ENCODE assay signal across 14 cellular contexts in genomic region chr4:185480016-185480732, GRCh38. TPM values are rescaled to one million over a fixed set of nuclear protein-coding genes. Genes with fewer than 3 reads are reported as not detected.
DNase-seq lines count a peak whose midpoint lies in the region; ATAC-seq, FAIRE-seq and TF ChIP-seq lines count a peak whose summit lies in the region.
"Had no signal": no experiment of that assay in that cellular context is flagged by ENCODE, and none has a peak within 500 bp of the region (broad histone marks: within the 10 kb centered on the region; RNA-seq: fewer than 3 reads in every experiment).

No MANE protein-coding gene starts in this region.

- peak; percentile 34 for DNase-seq in activated CD4-positive, alpha-beta T cell treated with anti-CD3 and anti-CD28 coated beads, Interleukin-2, amount 10 ng/mL, durations not matched to agents 24 days and 14 days
- DNase-seq in activated CD4-positive, alpha-beta T cell treated with anti-CD3 and anti-CD28 coated beads for 48 hours = no peak
- DNase-seq in thoracic aorta (ENCODE audit: low spot score) = no peak
- no peak for DNase-seq in CD8-positive, alpha-beta T cell
- no peak for DNase-seq in pancreas
- DNase-seq: NCI-H526 had no signal

- 75 to 82% methylated on average over 15 of the region's 15 CpGs for WGBS in pancreas, 2 donors

- TF ChIP-seq CTCF in thoracic aorta (IDR thresholded peaks at IDR 0.05) = no peak
- TF ChIP-seq CTCF in CD8-positive, alpha-beta T cell (IDR thresholded peaks at IDR 0.05) = no peak
- no peak for TF ChIP-seq CTCF in pancreas (IDR thresholded peaks at IDR 0.05)

- H3K4me3 Mint-ChIP-seq in activated CD4-positive, alpha-beta T cell treated with anti-CD3 and anti-CD28 coated beads, Interleukin-2, amount 10 ng/mL, durations not matched to agents 24 days and 14 days = no peak overlapping the region
- no peak overlapping the region for H3K4me3 Mint-ChIP-seq in CD8-positive, alpha-beta T cell
- H3K4me3 Mint-ChIP-seq: brain had no signal

- peak overlapping the region; percentile 35 for H3K4me3 ChIP-seq in thoracic aorta
- H3K4me3 ChIP-seq in CD8-positive, alpha-beta T cell (ENCODE audit: low read depth, low read length) = no peak overlapping the region
- no peak overlapping the region for H3K4me3 ChIP-seq in pancreas
- H3K4me3 ChIP-seq: SJSA1 had no signal

- peak overlapping the region; percentile 1 to 68 for H3K27ac ChIP-seq in thoracic aorta
- no peak overlapping the region for H3K27ac ChIP-seq in CD8-positive, alpha-beta T cell (ENCODE audit: low read depth, low read length)
- no peak overlapping the region for H3K27ac ChIP-seq in pancreas
- H3K27ac ChIP-seq: SJSA1 had no signal

- intact Hi-C loops in activated CD4-positive, alpha-beta T cell treated with anti-CD3 and anti-CD28 coated beads, Interleukin-2, amount 10 ng/mL, durations not matched to agents 24 days and 14 days (cut with micrococcal nuclease) = no loop called here
- intact Hi-C loops in CD8-positive, alpha-beta T cell (cut with DNase I, micrococcal nuclease) = no loop called here
- intact Hi-C loops in pancreas (cut with DNase I) = no loop called here

- no peaks in the 10 kb centered on the region for H3K9me3 Mint-ChIP-seq in activated CD4-positive, alpha-beta T cell treated with anti-CD3 and anti-CD28 coated beads, Interleukin-2, amount 10 ng/mL, durations not matched to agents 24 days and 14 days
- no peaks in the 10 kb centered on the region for H3K9me3 Mint-ChIP-seq in CD8-positive, alpha-beta T cell

- CTCF ChIA-PET in CD8-positive, alpha-beta T cell (lab: Charles Lee) = no interaction called here

- H3K36me3 ChIP-seq in thoracic aorta (no peaks in the 10 kb centered on the region), pancreas (no peaks in the 10 kb centered on the region)
- no peaks in the 10 kb centered on the region for H3K36me3 ChIP-seq in CD8-positive, alpha-beta T cell (ENCODE audit: insufficient read depth, low read length)
- H3K36me3 ChIP-seq: SJSA1 had no signal

- no peaks in the 10 kb centered on the region for H3K4me1 Mint-ChIP-seq in activated CD4-positive, alpha-beta T cell treated with anti-CD3 and anti-CD28 coated beads, Interleukin-2, amount 10 ng/mL, durations not matched to agents 24 days and 14 days
- H3K4me1 Mint-ChIP-seq in CD8-positive, alpha-beta T cell (ENCODE audit: low read depth) = no peaks in the 10 kb centered on the region

- no peak overlapping the region for H3K27ac Mint-ChIP-seq in activated CD4-positive, alpha-beta T cell treated with anti-CD3 and anti-CD28 coated beads, Interleukin-2, amount 10 ng/mL, durations not matched to agents 24 days and 14 days
- H3K27ac Mint-ChIP-seq in CD8-positive, alpha-beta T cell = no peak overlapping the region
- H3K27ac Mint-ChIP-seq: progenitor cell of endocrine pancreas had no signal

- H3K36me3 Mint-ChIP-seq in activated CD4-positive, alpha-beta T cell treated with anti-CD3 and anti-CD28 coated beads, Interleukin-2, amount 10 ng/mL, durations not matched to agents 24 days and 14 days (ENCODE audit: low read depth) = no peaks in the 10 kb centered on the region
- H3K36me3 Mint-ChIP-seq in CD8-positive, alpha-beta T cell = no peaks in the 10 kb centered on the region
- H3K36me3 Mint-ChIP-seq: brain had no signal

- no peaks in the 10 kb centered on the region for H3K27me3 ChIP-seq in thoracic aorta (replicated peaks; ENCODE audit: insufficient read depth)
- peaks cover 3% of the 10 kb centered on the region for H3K27me3 ChIP-seq in CD8-positive, alpha-beta T cell (ENCODE audit: insufficient read depth, low read length)
- H3K27me3 ChIP-seq in pancreas = no peaks in the 10 kb centered on the region

- FAIRE-seq in pancreas (lab: Jason Lieb, UNC) = no peak
- FAIRE-seq: endothelial cell of umbilical vein had no signal

- ATAC-seq in HG02588 (IDR thresholded peaks at IDR 0.05; ENCODE audit: unreplicated experiment) (peak; percentile 25), HG03442 (IDR thresholded peaks at IDR 0.05; ENCODE audit: unreplicated experiment) (peak; percentile 10), thoracic aorta (ENCODE audit: insufficient number of reproducible peaks, low FRiP score, low read depth) (no peak), HG02840 (IDR thresholded peaks at IDR 0.05; ENCODE audit: low FRiP score, unreplicated experiment) (no peak), pancreas (no peak)
- no peak for ATAC-seq in CD8-positive, alpha-beta T cell

- H3K4me1 ChIP-seq in thoracic aorta (ENCODE audit: control insufficient read depth in 1 of 2, low read depth in 2 of 2) (peaks cover 4 to 33% of the 10 kb centered on the region in 2 donors), pancreas (no peaks in the 10 kb centered on the region)
- H3K4me1 ChIP-seq in CD8-positive, alpha-beta T cell (ENCODE audit: insufficient read depth, low read length) = no peaks in the 10 kb centered on the region
- H3K4me1 ChIP-seq: SJSA1 had no signal

- POLR2A ChIA-PET in CD8-positive, alpha-beta T cell (lab: Charles Lee) = no interaction called here

- H3K9me3 ChIP-seq in thoracic aorta (no peaks in the 10 kb centered on the region), pancreas (no peaks in the 10 kb centered on the region)
- no peaks in the 10 kb centered on the region for H3K9me3 ChIP-seq in CD8-positive, alpha-beta T cell (ENCODE audit: low read length)
- H3K9me3 ChIP-seq: SJSA1 had no signal

- peaks cover 59% of the 10 kb centered on the region for H3K27me3 Mint-ChIP-seq in activated CD4-positive, alpha-beta T cell treated with anti-CD3 and anti-CD28 coated beads, Interleukin-2, amount 10 ng/mL, durations not matched to agents 24 days and 14 days
- peaks cover 29% of the 10 kb centered on the region for H3K27me3 Mint-ChIP-seq in CD8-positive, alpha-beta T cell (ENCODE audit: low read depth)
- H3K27me3 Mint-ChIP-seq: brain had no signal

RNA-seq across cellular contexts. Expression of gene CCDC110, which starts 8.6 kb away (rescaled TPM):
- total RNA-seq in activated CD4-positive, alpha-beta T cell treated with anti-CD3 and anti-CD28 coated beads, Interleukin-2, amount 10 ng/mL, durations not matched to agents 24 days and 14 days = not detected in 2 replicates
- total RNA-seq in thoracic aorta (1 to 10 TPM in 1 of 2 donors, under 1 TPM in 1; 0.35 to 6.2 TPM), pancreas (10 to 100 TPM; 11.2 to 25.8 (median 19.6) TPM)
- total RNA-seq in CD8-positive, alpha-beta T cell = under 1 TPM in 1 of 2 experiments, not detected in 1; 0.57 TPM
- 1 to 10 TPM; 4.1 to 6.2 TPM for polyA plus RNA-seq in pancreas
- total RNA-seq: MCF 10A had no signal

RNA-seq across cellular contexts. Expression of gene UFSP2, which starts 54.4 kb away (rescaled TPM):
- total RNA-seq in activated CD4-positive, alpha-beta T cell treated with anti-CD3 and anti-CD28 coated beads, Interleukin-2, amount 10 ng/mL, durations not matched to agents 24 days and 14 days = 24.8 and 25.7 TPM in 2 replicates
- total RNA-seq in thoracic aorta (10 to 100 TPM; 35.1 to 44.7 TPM), pancreas (10 to 100 TPM; 13.4 to 23.4 (median 20.7) TPM)
- total RNA-seq in CD8-positive, alpha-beta T cell = 10 to 100 TPM; 13.4 to 17.4 TPM
- 10 to 100 TPM; 10.1 to 14.7 TPM for polyA plus RNA-seq in pancreas

RNA-seq across cellular contexts. Expression of gene PDLIM3, which starts 55.1 kb away (rescaled TPM):
- not detected in 2 replicates for total RNA-seq in activated CD4-positive, alpha-beta T cell treated with anti-CD3 and anti-CD28 coated beads, Interleukin-2, amount 10 ng/mL, durations not matched to agents 24 days and 14 days
- 1,000 to 10,000 TPM in 1 of 2 donors, 100 to 1,000 TPM in 1; 835 to 1,176 TPM for total RNA-seq in thoracic aorta
- not detected for total RNA-seq in CD8-positive, alpha-beta T cell
- total RNA-seq in pancreas = 10 to 100 TPM in 3 of 6 donors, 1 to 10 TPM in 3; 6.3 to 32.9 (median 10.7) TPM
- polyA plus RNA-seq in pancreas = 10 to 100 TPM; 30.6 to 50.5 TPM

Comparison
In these comparisons a context has a peak if more than half of its experiments do, and no peak if none do; other contexts are left out.
1. ATAC-seq: peak in HG02588 (single experiment) and HG03442 (single experiment); none in thoracic aorta (single experiment), HG02840 (single experiment), CD8-positive, alpha-beta T cell (single experiment) and pancreas (0 of 4).
2. H3K27ac ChIP-seq: peak in thoracic aorta (2 of 2); none in CD8-positive, alpha-beta T cell (single experiment) and pancreas (0 of 4).
3. RNA of gene PDLIM3, which starts 55.1 kb away (total RNA-seq): 835 to 1,176 TPM in thoracic aorta; 6.3 to 32.9 TPM in pancreas, not detected in activated CD4-positive, alpha-beta T cell treated with anti-CD3 and anti-CD28 coated beads, Interleukin-2, amount 10 ng/mL, durations not matched to agents 24 days and 14 days and not detected in CD8-positive, alpha-beta T cell; every median in the first group is over 10 times any median in the second.